In genomic region chr5:66248874-66249273, GRCh38 we compare ENCODE assay signal across 26 cellular contexts.
"Had no signal": no experiment of that assay in that cellular context is flagged by ENCODE, and none has a peak within 500 bp of the region (broad histone marks: within the 10 kb centered on the region; RNA-seq: fewer than 3 reads in every experiment).

No MANE protein-coding gene starts in this region.

- H3K36me3 ChIP-seq: neural progenitor cell, ovary, right lobe of liver, sigmoid colon, stomach, thoracic aorta, thyroid gland, tibial nerve, upper lobe of left lung, vagina had no signal

- H3K4me3 Mint-ChIP-seq: natural killer cell treated with Interleukin-12 subunit alpha and Interleukin-12 subunit beta and Interleukin-15 and Interleukin-18, amount 100 ng/mL, for 72 hours; neural progenitor cell; stimulated activated effector memory CD8-positive, alpha-beta T cell treated with anti-CD3 and anti-CD28 coated beads, Interleukin-12 subunit alpha, Interleukin-12 subunit beta, amount 100 ng/mL, for 72 hours; stimulated activated naive B cell treated with anti-CD40 and anti-IgM and Interleukin-4, amounts not matched to agents 10 μg/mL and 1 μg/mL and 100 μg/mL, for 72 hours; stimulated activated naive CD8-positive, alpha-beta T cell treated with anti-CD3 and anti-CD28 coated beads, Interleukin-15, Interleukin-2, amounts not matched to agents 100 ng/mL and 50 ng/mL, for 24 hours had no signal

- DNase-seq: occipital lobe; ovary; posterior cingulate gyrus; psoas muscle; right cardiac atrium; right lobe of liver; sigmoid colon; small intestine; stimulated activated CD4-positive, alpha-beta T cell treated with anti-CD3 and anti-CD28 coated beads, Interleukin-15, amount 100 ng/mL, for 24 hours; stimulated activated CD4-positive, alpha-beta T cell treated with anti-CD3 and anti-CD28 coated beads, Interleukin-2, amount 100 ng/mL, for 24 hours; stimulated activated CD4-positive, alpha-beta T cell treated with anti-CD3 and anti-CD28 coated beads, Interleukin-2, amount 100 ng/mL, for 48 hours; stimulated activated CD4-positive, alpha-beta T cell treated with anti-CD3 and anti-CD28 coated beads, Interleukin-4, amount 100 ng/mL, for 24 hours; stimulated activated naive B cell treated with anti-CD40 and anti-IgM and Interleukin-4, amounts not matched to agents 10 μg/mL and 1 μg/mL and 100 μg/mL, for 72 hours; stimulated activated naive CD4-positive, alpha-beta T cell treated with Interleukin-2 at 50 U/mL for 16 hours; stomach; thyroid gland; upper lobe of left lung had no signal

- H3K27ac ChIP-seq: neural progenitor cell, ovary, parathyroid adenoma, psoas muscle, right lobe of liver, sigmoid colon, stomach, thoracic aorta, thyroid gland, tibial nerve, upper lobe of left lung, vagina had no signal

- H3K4me1 Mint-ChIP-seq: neural progenitor cell; stimulated activated effector memory CD8-positive, alpha-beta T cell treated with anti-CD3 and anti-CD28 coated beads, Interleukin-12 subunit alpha, Interleukin-12 subunit beta, amount 100 ng/mL, for 72 hours; stimulated activated naive B cell treated with anti-CD40 and anti-IgM and Interleukin-4, amounts not matched to agents 10 μg/mL and 1 μg/mL and 100 μg/mL, for 72 hours had no signal

- H3K4me1 ChIP-seq: neural progenitor cell, parathyroid adenoma, psoas muscle, right lobe of liver, stomach, thyroid gland, tibial nerve, upper lobe of left lung, vagina had no signal

- H3K27ac Mint-ChIP-seq: natural killer cell treated with Interleukin-12 subunit alpha and Interleukin-12 subunit beta and Interleukin-15 and Interleukin-18, amount 100 ng/mL, for 72 hours; neural progenitor cell; progenitor cell of endocrine pancreas; stimulated activated effector memory CD8-positive, alpha-beta T cell treated with anti-CD3 and anti-CD28 coated beads, Interleukin-12 subunit alpha, Interleukin-12 subunit beta, amount 100 ng/mL, for 72 hours; stimulated activated naive B cell treated with anti-CD40 and anti-IgM and Interleukin-4, amounts not matched to agents 10 μg/mL and 1 μg/mL and 100 μg/mL, for 72 hours; stimulated activated naive CD8-positive, alpha-beta T cell treated with anti-CD3 and anti-CD28 coated beads, Interleukin-15, Interleukin-2, amounts not matched to agents 100 ng/mL and 50 ng/mL, for 24 hours had no signal

- H3K36me3 Mint-ChIP-seq: natural killer cell treated with Interleukin-12 subunit alpha and Interleukin-12 subunit beta and Interleukin-15 and Interleukin-18, amount 100 ng/mL, for 72 hours; stimulated activated effector memory CD8-positive, alpha-beta T cell treated with anti-CD3 and anti-CD28 coated beads, Interleukin-12 subunit alpha, Interleukin-12 subunit beta, amount 100 ng/mL, for 72 hours; stimulated activated naive B cell treated with anti-CD40 and anti-IgM and Interleukin-4, amounts not matched to agents 10 μg/mL and 1 μg/mL and 100 μg/mL, for 72 hours had no signal

- H3K9me3 Mint-ChIP-seq: neural progenitor cell; stimulated activated effector memory CD8-positive, alpha-beta T cell treated with anti-CD3 and anti-CD28 coated beads, Interleukin-12 subunit alpha, Interleukin-12 subunit beta, amount 100 ng/mL, for 72 hours; stimulated activated naive B cell treated with anti-CD40 and anti-IgM and Interleukin-4, amounts not matched to agents 10 μg/mL and 1 μg/mL and 100 μg/mL, for 72 hours; stimulated activated naive CD8-positive, alpha-beta T cell treated with anti-CD3 and anti-CD28 coated beads, Interleukin-15, Interleukin-2, amounts not matched to agents 100 ng/mL and 50 ng/mL, for 24 hours had no signal

- H3K27me3 Mint-ChIP-seq: progenitor cell of endocrine pancreas; stimulated activated naive CD8-positive, alpha-beta T cell treated with anti-CD3 and anti-CD28 coated beads, Interleukin-15, Interleukin-2, amounts not matched to agents 100 ng/mL and 50 ng/mL, for 24 hours had no signal

- H3K4me3 ChIP-seq: neural progenitor cell, ovary, psoas muscle, right lobe of liver, sigmoid colon, stomach, thoracic aorta, thyroid gland, tibial nerve, upper lobe of left lung, vagina had no signal

- H3K27me3 ChIP-seq: neural progenitor cell, ovary, right lobe of liver, sigmoid colon, stomach, thyroid gland, tibial nerve, upper lobe of left lung, vagina had no signal

- H3K9me3 ChIP-seq: ovary, psoas muscle, right lobe of liver, sigmoid colon, stomach, thoracic aorta, thyroid gland, tibial nerve, upper lobe of left lung, vagina had no signal
